11 cellular contexts compared by ENCODE assay signal in the genomic region with DNA sequence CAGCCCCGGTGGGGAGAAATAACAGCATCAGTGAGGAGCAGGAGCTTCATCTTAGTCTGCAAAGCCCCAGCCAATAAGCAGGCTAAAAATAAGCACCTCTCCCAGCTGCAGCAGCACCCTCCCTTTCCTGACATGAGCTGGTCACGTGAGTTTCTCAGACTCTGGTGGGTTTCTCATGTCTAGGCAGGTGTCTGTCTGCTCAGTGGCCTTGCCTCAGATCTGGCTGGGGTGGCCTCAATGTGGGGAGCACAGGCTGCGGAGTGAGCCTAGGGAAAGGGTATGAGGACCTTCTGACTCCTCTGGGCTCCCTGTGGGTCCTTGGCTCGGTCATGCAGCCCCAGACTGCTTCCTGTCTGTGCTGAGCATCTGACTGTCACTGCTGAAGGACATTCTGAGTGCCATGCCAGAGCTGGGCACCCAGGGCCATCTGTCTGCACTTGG.
DNase-seq lines count a peak whose midpoint lies in the region; ATAC-seq and TF ChIP-seq lines count a peak whose summit lies in the region.
"Had no signal": no experiment of that assay in that cellular context is flagged by ENCODE, and none has a peak within 500 bp of the region (broad histone marks: within the 10 kb centered on the region; RNA-seq: fewer than 3 reads in every experiment).

No MANE protein-coding gene starts in this region.

- no peak for TF ChIP-seq CTCF in nephron progenitor cell (IDR thresholded peaks at IDR 0.05)

- no peaks in the 10 kb centered on the region for H3K36me3 Mint-ChIP-seq in stimulated activated memory B cell treated with anti-CD40 and anti-IgM and Interleukin-4, amounts not matched to agents 10 μg/mL and 1 μg/mL and 100 μg/mL, for 72 hours
- H3K36me3 Mint-ChIP-seq in nephron progenitor cell (ENCODE audit: low read depth) = no peaks in the 10 kb centered on the region

- H3K4me1 Mint-ChIP-seq in stimulated activated memory B cell treated with anti-CD40 and anti-IgM and Interleukin-4, amounts not matched to agents 10 μg/mL and 1 μg/mL and 100 μg/mL, for 72 hours = peaks cover 82% of the 10 kb centered on the region
- peaks cover 27% of the 10 kb centered on the region for H3K4me1 Mint-ChIP-seq in nephron progenitor cell

- no peaks in the 10 kb centered on the region for H3K9me3 Mint-ChIP-seq in stimulated activated memory B cell treated with anti-CD40 and anti-IgM and Interleukin-4, amounts not matched to agents 10 μg/mL and 1 μg/mL and 100 μg/mL, for 72 hours
- H3K9me3 Mint-ChIP-seq in nephron progenitor cell = no peaks in the 10 kb centered on the region

- peak overlapping the region; percentile 74 for H3K27ac Mint-ChIP-seq in stimulated activated memory B cell treated with anti-CD40 and anti-IgM and Interleukin-4, amounts not matched to agents 10 μg/mL and 1 μg/mL and 100 μg/mL, for 72 hours
- H3K27ac Mint-ChIP-seq in nephron progenitor cell = no peak overlapping the region

- peak; percentile 5 for ATAC-seq in stimulated activated memory B cell treated with anti-CD40 and anti-IgM and Interleukin-4, amounts not matched to agents 10 μg/mL and 1 μg/mL and 100 μg/mL, for 72 hours
- ATAC-seq: psoas muscle had no signal

- H3K27ac ChIP-seq in cingulate gyrus (ENCODE audit: low read depth, low read length) = peak overlapping the region; percentile 72
- H3K27ac ChIP-seq: psoas muscle, uterus had no signal

- peak; percentile 50 for DNase-seq in activated CD8-positive, alpha-beta memory T cell treated with anti-CD3 and anti-CD28 coated beads, Interleukin-2, amount 50 U/mL, for 48 hours
- DNase-seq in activated CD8-positive, alpha-beta memory T cell treated with anti-CD3 and anti-CD28 coated beads, Interleukin-2, amount 50 U/mL, for 4 hours = no peak
- DNase-seq in NCI-H524 (lab: John Stamatoyannopoulos, UW) (peak; percentile 84 to 86), NCI-H345 (lab: John Stamatoyannopoulos, UW) (no peak), GDM1 (lab: John Stamatoyannopoulos, UW) (no peak), nephron progenitor cell (no peak)
- DNase-seq: NCI-H1105 treated with DMSO at 0.1 percent for 48 hours, psoas muscle, uterus had no signal

- H3K27me3 Mint-ChIP-seq in stimulated activated memory B cell treated with anti-CD40 and anti-IgM and Interleukin-4, amounts not matched to agents 10 μg/mL and 1 μg/mL and 100 μg/mL, for 72 hours = no peaks in the 10 kb centered on the region
- peaks cover 51% of the 10 kb centered on the region for H3K27me3 Mint-ChIP-seq in nephron progenitor cell (ENCODE audit: low read depth, poor library complexity)

- H3K4me3 Mint-ChIP-seq in stimulated activated memory B cell treated with anti-CD40 and anti-IgM and Interleukin-4, amounts not matched to agents 10 μg/mL and 1 μg/mL and 100 μg/mL, for 72 hours = no peak overlapping the region
- no peak overlapping the region for H3K4me3 Mint-ChIP-seq in nephron progenitor cell

Comparison
In these comparisons a context has a peak if more than half of its experiments do, and no peak if none do; other contexts are left out.
1. DNase-seq: peak in activated CD8-positive, alpha-beta memory T cell treated with anti-CD3 and anti-CD28 coated beads, Interleukin-2, amount 50 U/mL, for 48 hours (single experiment) and NCI-H524 (2 of 2); none in activated CD8-positive, alpha-beta memory T cell treated with anti-CD3 and anti-CD28 coated beads, Interleukin-2, amount 50 U/mL, for 4 hours (single experiment), NCI-H345 (single experiment), GDM1 (single experiment) and nephron progenitor cell (single experiment).